Comparison of ENCODE assay signal across 8 cellular contexts in genomic region chr15:92091155-92091734, GRCh38.
DNase-seq lines count a peak whose midpoint lies in the region; ATAC-seq, FAIRE-seq and TF ChIP-seq lines count a peak whose summit lies in the region.

No MANE protein-coding gene starts in this region.

- H2AFZ ChIP-seq in OCI-LY3 (ENCODE audit: low read depth, low read length) = no peak overlapping the region

- peaks cover 18% of the 10 kb centered on the region for H3K4me1 ChIP-seq in OCI-LY3 (ENCODE audit: low read length)
- H3K4me1 ChIP-seq in esophagus muscularis mucosa = no peaks in the 10 kb centered on the region
- no peaks in the 10 kb centered on the region for H3K4me1 ChIP-seq in prostate gland (replicated peaks)
- H3K4me1 ChIP-seq in gastrocnemius medialis = no peaks in the 10 kb centered on the region

- 78% methylated on average over 16 of the region's 17 CpGs for WGBS in esophagus muscularis mucosa
- 65% methylated on average over 17 of the region's 17 CpGs for WGBS in prostate gland

- H3K27me3 ChIP-seq in OCI-LY3 (ENCODE audit: low read depth, low read length) (peaks cover 11% of the 10 kb centered on the region), esophagus muscularis mucosa (no peaks in the 10 kb centered on the region), prostate gland (replicated peaks; ENCODE audit: insufficient read depth) (peaks cover 2% of the 10 kb centered on the region), gastrocnemius medialis (no peaks in the 10 kb centered on the region)

- TF ChIP-seq EP300 in esophagus muscularis mucosa (IDR thresholded peaks at IDR 0.05) = no peak

- H3K9ac ChIP-seq in OCI-LY3 (ENCODE audit: low read length) = no peak overlapping the region

- no peak for ATAC-seq in gastrocnemius medialis

- H4K20me1 ChIP-seq in OCI-LY3 (ENCODE audit: insufficient read depth, low read length) = no peaks in the 10 kb centered on the region

- FAIRE-seq in GM12892 (lab: Jason Lieb, UNC) (no peak), frontal cortex (lab: Jason Lieb, UNC) (no peak)

- H3K9me3 ChIP-seq in OCI-LY3 (ENCODE audit: insufficient read depth, low read length) (no peaks in the 10 kb centered on the region), esophagus muscularis mucosa (no peaks in the 10 kb centered on the region), prostate gland (no peaks in the 10 kb centered on the region), gastrocnemius medialis (no peaks in the 10 kb centered on the region)

- peak; percentile 56 for TF ChIP-seq CTCF in GM12872 (IDR thresholded peaks at IDR 0.05; ENCODE audit: insufficient read depth, low read depth, low read length)
- TF ChIP-seq CTCF in OCI-LY3 (IDR thresholded peaks at IDR 0.05; ENCODE audit: low read depth, low read length) = peak; percentile 87
- TF ChIP-seq CTCF in esophagus muscularis mucosa (IDR thresholded peaks at IDR 0.05) = peak in 2 of 3 experiments; percentile 24 to 46
- TF ChIP-seq CTCF in prostate gland (IDR thresholded peaks at IDR 0.05) = peak in 3 of 4 experiments; percentile 3 to 54 (median 41)
- peak in 2 of 5 experiments; percentile 16 to 46 for TF ChIP-seq CTCF in gastrocnemius medialis (IDR thresholded peaks at IDR 0.05 in 4 of 5, conservative IDR thresholded peaks at IDR 0.05 in 1 of 5)

- intact Hi-C loops in esophagus muscularis mucosa (cut with DNase I) (loop anchor here (10.0 kb wide), 1 partner anchor 624 kb away; no protein-coding TSS in a partner anchor), prostate gland (cut with DNase I) (loop anchor here (10.0 kb wide), 1 partner anchor 594 kb away; no protein-coding TSS in a partner anchor), gastrocnemius medialis (cut with DNase I; ENCODE audit: low total_unique reads) (loop anchor here (10.0 kb wide), 1 partner anchor 624 kb away; no protein-coding TSS in a partner anchor)

- H3K4me2 ChIP-seq in OCI-LY3 (ENCODE audit: low read length) = no peak overlapping the region

- H3K27ac ChIP-seq in OCI-LY3 (ENCODE audit: low read length) (no peak overlapping the region), esophagus muscularis mucosa (replicated peaks in 1 of 4) (no peak overlapping the region), prostate gland (no peak overlapping the region), gastrocnemius medialis (no peak overlapping the region)

- no peaks in the 10 kb centered on the region for H3K79me2 ChIP-seq in OCI-LY3 (ENCODE audit: low read length)

- DNase-seq in AG08396 (ENCODE audit: low spot score) (peak; percentile 31), esophagus muscularis mucosa (ENCODE audit: extremely low spot score) (no peak), prostate gland (ENCODE audit: low spot score) (peak; percentile 50), GM12892 (ENCODE audit: insufficient read length) (no peak), gastrocnemius medialis (no peak), frontal cortex (ENCODE audit: low spot score in 2 of 2) (no peak)

- no peak overlapping the region for H3K4me3 ChIP-seq in OCI-LY3 (ENCODE audit: low read length)
- H3K4me3 ChIP-seq in esophagus muscularis mucosa = no peak overlapping the region
- no peak overlapping the region for H3K4me3 ChIP-seq in prostate gland
- no peak overlapping the region for H3K4me3 ChIP-seq in gastrocnemius medialis

- H3K36me3 ChIP-seq in OCI-LY3 (replicated peaks; ENCODE audit: low read depth, low read length) = no peaks in the 10 kb centered on the region
- H3K36me3 ChIP-seq in esophagus muscularis mucosa = peaks cover 0 to 8% (median 3%) of the 10 kb centered on the region in 4 donors
- no peaks in the 10 kb centered on the region for H3K36me3 ChIP-seq in prostate gland
- no peaks in the 10 kb centered on the region for H3K36me3 ChIP-seq in gastrocnemius medialis

- TF ChIP-seq POLR2A in esophagus muscularis mucosa (IDR thresholded peaks at IDR 0.05; ENCODE audit: low read depth) = no peak
- TF ChIP-seq POLR2A in prostate gland (IDR thresholded peaks at IDR 0.05) = no peak
- TF ChIP-seq POLR2A in GM12892 (IDR thresholded peaks at IDR 0.05; ENCODE audit: low read depth, low read length) = no peak
- TF ChIP-seq POLR2A in gastrocnemius medialis (IDR thresholded peaks at IDR 0.05) = no peak

- in situ Hi-C loops in gastrocnemius medialis (cut with MboI; ENCODE audit: low sequenced_read_pairs in 4 of 4) = loop anchor here in 3 of 4 donors (25.0 kb wide), 2 partner anchors 254 to 621 kb away; no protein-coding TSS in a partner anchor

Comparison
In these comparisons a context has a peak if more than half of its experiments do, and no peak if none do; other contexts are left out.
1. DNase-seq: peak in AG08396 (single experiment) and prostate gland (single experiment); none in esophagus muscularis mucosa (single experiment), GM12892 (single experiment), gastrocnemius medialis (0 of 2) and frontal cortex (0 of 2).